ENCODE assay signal across 6 cellular contexts in the genomic region with DNA sequence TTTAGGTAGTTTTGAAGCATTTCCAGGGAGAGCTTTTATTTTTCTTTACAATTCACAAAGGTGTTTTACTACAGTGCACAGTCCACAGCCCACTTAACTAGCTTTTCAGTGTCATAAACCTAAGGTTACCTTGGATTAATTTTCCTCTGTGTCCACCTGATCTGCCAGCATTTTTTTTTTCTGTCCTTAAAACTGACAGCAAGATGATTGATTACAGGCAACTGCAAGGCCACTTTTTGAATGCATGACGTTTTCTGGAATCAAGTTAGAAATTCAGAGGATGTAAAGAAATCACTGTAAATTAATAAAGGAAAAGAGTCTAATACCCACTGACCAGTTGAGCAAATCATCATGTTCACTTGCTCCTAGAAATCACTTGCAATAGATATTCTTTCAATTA.
"Had no signal": no experiment of that assay in that cellular context is flagged by ENCODE, and none has a peak within 500 bp of the region (broad histone marks: within the 10 kb centered on the region; RNA-seq: fewer than 3 reads in every experiment).

No MANE protein-coding gene starts in this region.

- H3K27me3 Mint-ChIP-seq: IgD-negative memory B cell had no signal

- H3K4me3 ChIP-seq: K562 had no signal

- DNase-seq: IMR-90, KBM-7, KG1 had no signal

- H3K27ac Mint-ChIP-seq: IgD-negative memory B cell had no signal

- H3K4me3 Mint-ChIP-seq: IgD-negative memory B cell had no signal

- H3K27ac ChIP-seq: HL-60 had no signal
